ENCODE assay signal across 21 cellular contexts in genomic region chr2:234352270-234352669, GRCh38.
"Had no signal": no experiment of that assay in that cellular context is flagged by ENCODE, and none has a peak within 500 bp of the region (broad histone marks: within the 10 kb centered on the region; RNA-seq: fewer than 3 reads in every experiment).

No MANE protein-coding gene starts in this region.

- DNase-seq: Karpas-422, KG1, MG63, NCI-H1092, NCI-H1105 treated with DMSO at 0.1 percent for 48 hours, NCI-H1417 treated with DMSO at 0.1 percent for 48 hours, NCI-H146, NCI-H1694 treated with DMSO at 0.1 percent for 48 hours, NCI-H1930, NCI-H2081, NCI-H2107, NCI-H2227 treated with DMSO at 0.1 percent for 48 hours, NCI-H524, NCI-H526 treated with DMSO at 0.1 percent for 48 hours, NCI-H748 treated with DMSO at 0.1 percent for 48 hours, SHP77, SK-N-SH, SW 1271 had no signal

- FAIRE-seq: HTR-8/SVneo had no signal

- H3K4me3 ChIP-seq: MG63 had no signal

- H3K27ac ChIP-seq: HL-60, RWPE1 had no signal

- H3K9me3 ChIP-seq: SK-N-SH had no signal

- H3K27me3 ChIP-seq: MG63 had no signal

- H3K4me2 ChIP-seq: SK-N-SH had no signal

- H3K36me3 ChIP-seq: MG63 had no signal

- H3K9ac ChIP-seq: SK-N-SH had no signal
